In genomic region chr7:44608916-44609648, GRCh38 we compare ENCODE assay signal across 8 cellular contexts. TPM values are rescaled to one million over a fixed set of nuclear protein-coding genes. Genes with fewer than 3 reads are reported as not detected.
DNase-seq lines count a peak whose midpoint lies in the region; ATAC-seq lines count a peak whose summit lies in the region.

No MANE protein-coding gene starts in this region.

- no peaks in the 10 kb centered on the region for H3K27me3 Mint-ChIP-seq in activated CD4-positive, alpha-beta memory T cell treated with anti-CD3 and anti-CD28 coated beads for 36 hours
- peaks cover 13 to 17% (median 14%) of the 10 kb centered on the region in 3 donors for H3K27me3 Mint-ChIP-seq in immature natural killer cell (ENCODE audit: low read depth in 3 of 3)

- no peaks in the 10 kb centered on the region for H3K27me3 ChIP-seq in HAP-1 (ENCODE audit: low read depth)

- intact Hi-C loops in activated CD4-positive, alpha-beta memory T cell treated with anti-CD3 and anti-CD28 coated beads for 36 hours (cut with micrococcal nuclease), result no loop called here

- CTCF ChIA-PET in activated CD4-positive, alpha-beta memory T cell treated with anti-CD3 and anti-CD28 coated beads for 36 hours (lab: Charles Lee), result interaction anchor here (1.3 to 1.6 kb wide), 2 partner anchors 8 to 44 kb away, joined by 3 read pairs; no protein-coding TSS in a partner anchor

- H3K9me3 ChIP-seq in HAP-1, result no peaks in the 10 kb centered on the region

- H3K4me1 Mint-ChIP-seq in activated CD4-positive, alpha-beta memory T cell treated with anti-CD3 and anti-CD28 coated beads for 36 hours (ENCODE audit: low read depth), result peaks cover 45% of the 10 kb centered on the region
- H3K4me1 Mint-ChIP-seq in immature natural killer cell, result peaks cover 46 to 55% of the 10 kb centered on the region in 2 donors

- H3K4me3 Mint-ChIP-seq in activated CD4-positive, alpha-beta memory T cell treated with anti-CD3 and anti-CD28 coated beads for 36 hours, result peak overlapping the region; percentile 46
- H3K4me3 Mint-ChIP-seq in immature natural killer cell, result peak overlapping the region in 4 of 5 donors; percentile 4 to 52 (median 23)

- ATAC-seq in GM21737 (IDR thresholded peaks at IDR 0.05; ENCODE audit: unreplicated experiment), result no peak
- ATAC-seq in HG03432 (IDR thresholded peaks at IDR 0.05; ENCODE audit: unreplicated experiment), result no peak

- H3K9me3 Mint-ChIP-seq in activated CD4-positive, alpha-beta memory T cell treated with anti-CD3 and anti-CD28 coated beads for 36 hours, result no peaks in the 10 kb centered on the region
- no peaks in the 10 kb centered on the region for H3K9me3 Mint-ChIP-seq in immature natural killer cell

- peaks cover 7% of the 10 kb centered on the region for H3K36me3 Mint-ChIP-seq in activated CD4-positive, alpha-beta memory T cell treated with anti-CD3 and anti-CD28 coated beads for 36 hours
- no peaks in the 10 kb centered on the region for H3K36me3 Mint-ChIP-seq in immature natural killer cell

- peak overlapping the region; percentile 65 for H3K27ac Mint-ChIP-seq in activated CD4-positive, alpha-beta memory T cell treated with anti-CD3 and anti-CD28 coated beads for 36 hours
- peak overlapping the region in 4 of 6 donors; percentile 13 to 83 (median 20) for H3K27ac Mint-ChIP-seq in immature natural killer cell

- H3K36me3 ChIP-seq in HAP-1 (replicated peaks), result peaks cover 4% of the 10 kb centered on the region; the same call in 1 of the 2 replicates

- in situ Hi-C loops in HAP-1 (cut with MboI; ENCODE audit: low sequenced_read_pairs), result no loop called here

- DNase-seq in AG20443 (ENCODE audit: low spot score) (peak; percentile 48), HAP-1 (ENCODE audit: low spot score in 2 of 2) (peak; percentile 74 to 97), immature natural killer cell (no peak), midbrain (lab: John Stamatoyannopoulos, UW) (no peak), foreskin melanocyte (no peak)
- DNase-seq in activated CD4-positive, alpha-beta memory T cell treated with anti-CD3 and anti-CD28 coated beads for 36 hours, result peak; percentile 43

- peaks cover 21% of the 10 kb centered on the region for H3K4me1 ChIP-seq in HAP-1

- H3K4me3 ChIP-seq in HAP-1, result peak overlapping the region; percentile 3

- POLR2A ChIA-PET in activated CD4-positive, alpha-beta memory T cell treated with anti-CD3 and anti-CD28 coated beads for 36 hours (lab: Charles Lee), result interaction anchor here (0.7 to 3.4 kb wide), 3 partner anchors 8 to 277 kb away, joined by 4 to 43 read pairs (median 21); no protein-coding TSS in a partner anchor

RNA-seq across cellular contexts. Expression of gene OGDH, which starts 2.7 kb away (rescaled TPM):
- total RNA-seq in activated CD4-positive, alpha-beta memory T cell treated with anti-CD3 and anti-CD28 coated beads for 36 hours, result 100 to 1,000 TPM; 103 to 105 TPM
- polyA plus RNA-seq in immature natural killer cell, result 10 to 100 TPM; 24.3 to 44.4 (median 32.8) TPM

RNA-seq across cellular contexts. Expression of gene TMED4, which starts 27.1 kb away (rescaled TPM):
- 10 to 100 TPM; 74.8 to 79.1 TPM for total RNA-seq in activated CD4-positive, alpha-beta memory T cell treated with anti-CD3 and anti-CD28 coated beads for 36 hours
- 10 to 100 TPM; 50.0 to 79.0 (median 71.6) TPM for polyA plus RNA-seq in immature natural killer cell

RNA-seq across cellular contexts. Expression of gene DDX56, which starts 35.4 kb away (rescaled TPM):
- 10 to 100 TPM; 84.0 to 87.0 TPM for total RNA-seq in activated CD4-positive, alpha-beta memory T cell treated with anti-CD3 and anti-CD28 coated beads for 36 hours
- polyA plus RNA-seq in immature natural killer cell, result 10 to 100 TPM; 29.3 to 41.9 (median 33.8) TPM

Comparison
In these comparisons a context has a peak if more than half of its experiments do, and no peak if none do; other contexts are left out.
1. DNase-seq: peak in AG20443 (single experiment), HAP-1 (2 of 2) and activated CD4-positive, alpha-beta memory T cell treated with anti-CD3 and anti-CD28 coated beads for 36 hours (single experiment); none in immature natural killer cell (0 of 3), midbrain (single experiment) and foreskin melanocyte (single experiment).